In genomic region chr12:25040593-25040992, GRCh38 we compare ENCODE assay signal across 15 cellular contexts.
"Had no signal": no experiment of that assay in that cellular context is flagged by ENCODE, and none has a peak within 500 bp of the region (broad histone marks: within the 10 kb centered on the region; RNA-seq: fewer than 3 reads in every experiment).

No MANE protein-coding gene starts in this region.

- H3K27me3 ChIP-seq: ascending aorta, colonic mucosa, neural progenitor cell had no signal

- DNase-seq: activated CD4-positive, alpha-beta T cell treated with anti-CD3 and anti-CD28 coated beads, Interleukin-2, amount 50 U/mL, for 48 hours; activated CD4-positive, CD25-positive, alpha-beta regulatory T cell; activated naive CD8-positive, alpha-beta T cell treated with anti-CD3 and anti-CD28 coated beads, Interleukin-2, amount 50 U/mL, for 24 hours; activated T-cell treated with anti-CD3 and anti-CD28 coated beads, Interleukin-2, amount 50 U/mL, for 48 hours; colonic mucosa; effector CD8-positive, alpha-beta T cell; kidney; substantia nigra; trophoblast cell had no signal

- H3K4me3 Mint-ChIP-seq: activated naive CD8-positive, alpha-beta T cell treated with anti-CD3 and anti-CD28 coated beads, Interleukin-2, amount 50 U/mL, for 24 hours; neural progenitor cell; T-helper 1 cell treated with Interleukin-12 subunit alpha and Interleukin-12 subunit beta and Interleukin-4 antibody, amounts not matched to agents 30 μg/mL and 1 μg/mL, for 36 hours had no signal

- H2AFZ ChIP-seq: neural progenitor cell had no signal

- H3K9ac ChIP-seq: neural progenitor cell had no signal

- H3K9me3 ChIP-seq: colonic mucosa had no signal

- FAIRE-seq: kidney had no signal

- H3K27ac Mint-ChIP-seq: activated naive CD8-positive, alpha-beta T cell treated with anti-CD3 and anti-CD28 coated beads, Interleukin-2, amount 50 U/mL, for 24 hours; neural progenitor cell; T-helper 1 cell treated with Interleukin-12 subunit alpha and Interleukin-12 subunit beta and Interleukin-4 antibody, amounts not matched to agents 30 μg/mL and 1 μg/mL, for 36 hours had no signal

- ATAC-seq: activated naive CD8-positive, alpha-beta T cell treated with anti-CD3 and anti-CD28 coated beads, Interleukin-2, amount 50 U/mL, for 24 hours; SK-N-SH treated with all-trans-retinoic acid at 6 μM for 48 hours had no signal

- H3K4me2 ChIP-seq: neural progenitor cell, smooth muscle cell had no signal

- H3K4me1 ChIP-seq: ascending aorta, colonic mucosa, neural progenitor cell had no signal

- H3K4me3 ChIP-seq: ascending aorta, colonic mucosa, neural progenitor cell, smooth muscle cell had no signal

- H3K36me3 Mint-ChIP-seq: neural progenitor cell had no signal

- H3K27ac ChIP-seq: ascending aorta, colonic mucosa, epithelial cell of prostate, neural progenitor cell had no signal

- H3K36me3 ChIP-seq: ascending aorta, colonic mucosa, neural progenitor cell had no signal
